ENCODE assay signal across 8 cellular contexts in the genomic region with DNA sequence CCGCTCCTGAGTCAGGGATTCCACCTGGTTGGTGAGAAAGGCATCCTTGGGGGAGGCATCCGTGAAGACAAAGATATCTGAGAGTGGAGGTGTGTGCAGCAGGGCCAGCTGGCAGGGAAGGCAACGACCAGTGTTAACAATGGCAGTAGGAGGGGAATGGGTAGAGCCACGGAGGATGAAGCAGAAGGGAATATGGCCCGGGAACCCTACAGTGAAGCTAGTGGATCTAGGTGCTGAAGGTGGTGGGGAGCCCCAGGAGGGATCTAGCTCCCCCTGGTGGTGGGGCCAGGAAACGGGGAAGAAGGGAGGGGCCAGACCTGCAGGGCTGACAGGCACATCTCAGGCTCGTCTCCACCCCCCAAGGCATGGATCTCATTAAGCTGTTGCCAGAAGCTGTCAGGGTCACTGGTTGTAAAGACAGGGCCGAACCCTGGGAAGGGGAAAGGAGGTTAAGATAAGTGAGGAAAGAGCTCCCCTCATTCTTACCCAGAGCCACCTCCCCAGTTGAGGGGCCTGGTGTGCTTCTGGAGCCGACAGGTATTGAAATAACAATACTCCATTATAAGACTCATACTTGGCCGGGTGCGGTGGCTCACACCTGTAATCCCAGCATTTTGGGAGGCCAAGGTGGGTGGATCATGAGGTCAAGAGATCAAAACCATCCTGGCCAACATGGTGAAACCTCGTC. TPM values are rescaled to one million over a fixed set of nuclear protein-coding genes. Genes with fewer than 3 reads are reported as not detected.
DNase-seq lines count a peak whose midpoint lies in the region; ATAC-seq, FAIRE-seq and TF ChIP-seq lines count a peak whose summit lies in the region.

No MANE protein-coding gene starts in this region.

- no peaks in the 10 kb centered on the region for H3K27me3 Mint-ChIP-seq in stimulated activated naive B cell treated with anti-CD40 and anti-IgM and Interleukin-4, amounts not matched to agents 10 μg/mL and 1 μg/mL and 100 μg/mL, for 72 hours

- H3K4me3 Mint-ChIP-seq in stimulated activated naive B cell treated with anti-CD40 and anti-IgM and Interleukin-4, amounts not matched to agents 10 μg/mL and 1 μg/mL and 100 μg/mL, for 72 hours: no peak overlapping the region

- no peak overlapping the region for H3K4me3 ChIP-seq in A549

- FAIRE-seq in A549 (lab: Jason Lieb, UNC): no peak

- peaks cover under 1% of the 10 kb centered on the region; the same call in 2 of the 3 replicates for H3K4me1 ChIP-seq in A549

- TF ChIP-seq RAD21 in A549 (conservative IDR thresholded peaks at IDR 0.05 in 1 of 2, IDR thresholded peaks at IDR 0.05 in 1 of 2): peak; percentile 51 to 61

- no peak overlapping the region for H3K4me2 ChIP-seq in A549

- peak; percentile 82 to 84 for ATAC-seq in A549
- peak; percentile 86 to 88 for ATAC-seq in stimulated activated naive B cell treated with anti-CD40 and anti-IgM and Interleukin-4, amounts not matched to agents 10 μg/mL and 1 μg/mL and 100 μg/mL, for 72 hours (replicated peaks)
- ATAC-seq in GM21576 (IDR thresholded peaks at IDR 0.05; ENCODE audit: unreplicated experiment): no peak

- TF ChIP-seq EP300 in A549 (IDR thresholded peaks at IDR 0.05): no peak

- no peak overlapping the region for H3K27ac ChIP-seq in A549

- no peaks in the 10 kb centered on the region for H3K9me3 Mint-ChIP-seq in stimulated activated naive B cell treated with anti-CD40 and anti-IgM and Interleukin-4, amounts not matched to agents 10 μg/mL and 1 μg/mL and 100 μg/mL, for 72 hours

- POLR2A ChIA-PET in A549 (lab: Yijun Ruan, JAX): interaction anchor here (0.9 kb wide), 1 partner anchor 109 kb away, joined by 3 read pairs; a partner anchor contains a TSS

- peak; percentile 54 for TF ChIP-seq CTCF in A549 (IDR thresholded peaks at IDR 0.05)

- H3K9me3 ChIP-seq in A549: no peaks in the 10 kb centered on the region

- WGBS in A549 (ENCODE audit: missing lambda C conversion rate): 51% methylated on average over 12 of the region's 12 CpGs

- peak; percentile 68 to 81 for DNase-seq in A549 (ENCODE audit: low read depth in 1 of 2, low spot score in 1 of 2)
- peak; percentile 87 for DNase-seq in GM19238 (ENCODE audit: insufficient read length, low spot score)
- DNase-seq in NCI-H748 treated with DMSO at 0.1 percent for 48 hours (lab: John Stamatoyannopoulos, UW): peak; percentile 63
- DNase-seq in activated CD4-positive, alpha-beta T cell treated with anti-CD3 and anti-CD28 coated beads, Interleukin-2, amount 50 U/mL, for 4 hours: peak; percentile 76 to 79
- DNase-seq in effector CD4-positive, alpha-beta T cell: peak; percentile 73
- peak; percentile 79 for DNase-seq in mucosa of gallbladder (ENCODE audit: low spot score)
- peak; percentile 55 for DNase-seq in stimulated activated naive B cell treated with anti-CD40 and anti-IgM and Interleukin-4, amounts not matched to agents 10 μg/mL and 1 μg/mL and 100 μg/mL, for 72 hours

- H3K27ac Mint-ChIP-seq in stimulated activated naive B cell treated with anti-CD40 and anti-IgM and Interleukin-4, amounts not matched to agents 10 μg/mL and 1 μg/mL and 100 μg/mL, for 72 hours: peak overlapping the region; percentile 17

- H3K36me3 Mint-ChIP-seq in stimulated activated naive B cell treated with anti-CD40 and anti-IgM and Interleukin-4, amounts not matched to agents 10 μg/mL and 1 μg/mL and 100 μg/mL, for 72 hours: peaks cover 8 to 15% of the 10 kb centered on the region in 2 donors

- peaks cover 14 to 18% of the 10 kb centered on the region in 2 donors for H3K4me1 Mint-ChIP-seq in stimulated activated naive B cell treated with anti-CD40 and anti-IgM and Interleukin-4, amounts not matched to agents 10 μg/mL and 1 μg/mL and 100 μg/mL, for 72 hours

- CTCF ChIA-PET in A549 (lab: Yijun Ruan, JAX): interaction anchor here (0.6 to 5.5 kb wide), 34 partner anchors 8 to 91 kb away, joined by 3 to 36 read pairs (median 4); a partner anchor contains a TSS

- TF ChIP-seq POLR2A in A549 (IDR thresholded peaks at IDR 0.05; ENCODE audit: low read length): no peak

TF ChIP-seq in A549, 52 proteins besides CTCF, POLR2A, EP300 and RAD21:
- no peak for TF ChIP-seq FOSL2 (IDR thresholded peaks at IDR 0.05)
- TF ChIP-seq FOSL2 (CRISPR knock-in tag; IDR thresholded peaks at IDR 0.05): no peak
- TF ChIP-seq SMC3 (IDR thresholded peaks at IDR 0.05): peak; percentile 62

RNA-seq across cellular contexts. Expression of a gene that starts 7.3 kb away (rescaled TPM):
- polyA plus RNA-seq in A549 (2011; rRNA removed): 1.1 TPM in 2 replicates
- polyA plus RNA-seq in A549 (2012; cell fraction: cytosol; rRNA removed): 0.59 and 1.1 TPM in 2 replicates
- 2.5 and 2.8 TPM in 2 replicates for polyA plus RNA-seq in A549 (2012; cell fraction: nucleus; rRNA removed)
- polyA plus RNA-seq in A549 (2017; fragmentation: RNase III; extraction: RNeasy Plus Mini Kit Qiagen cat#74134 plus additional on column Dnase treatment): 0.95 to 1.1 TPM (median 0.98 TPM) in 3 replicates
- 1.1 and 1.3 TPM in 2 replicates for polyA minus RNA-seq in A549 (2011; rRNA and poly(A)+ RNA removed)
- total RNA-seq in mucosa of gallbladder: 18.5 TPM

RNA-seq across cellular contexts. Expression of a gene that starts 7.4 kb away (rescaled TPM):
- 3.3 and 6.9 TPM in 2 replicates for polyA plus RNA-seq in A549 (2011; rRNA removed)
- polyA plus RNA-seq in A549 (2012; cell fraction: cytosol; rRNA removed): 4.8 and 5.5 TPM in 2 replicates
- 77.0 and 87.7 TPM in 2 replicates for polyA plus RNA-seq in A549 (2012; cell fraction: nucleus; rRNA removed)
- polyA plus RNA-seq in A549 (2017; fragmentation: RNase III; extraction: RNeasy Plus Mini Kit Qiagen cat#74134 plus additional on column Dnase treatment): 5.8 to 7.5 TPM (median 7.1 TPM) in 3 replicates
- 0.50 and 1.7 TPM in 2 replicates for polyA minus RNA-seq in A549 (2011; rRNA and poly(A)+ RNA removed)
- total RNA-seq in mucosa of gallbladder: 2.7 TPM

RNA-seq across cellular contexts. Expression of a gene that starts 25.7 kb away (rescaled TPM):
- 17.7 and 24.7 TPM in 2 replicates for polyA plus RNA-seq in A549 (2011; rRNA removed)
- 30.2 and 37.0 TPM in 2 replicates for polyA plus RNA-seq in A549 (2012; cell fraction: cytosol; rRNA removed)
- 141 and 146 TPM in 2 replicates for polyA plus RNA-seq in A549 (2012; cell fraction: nucleus; rRNA removed)
- 57.2 to 58.4 TPM (median 58.3 TPM) in 3 replicates for polyA plus RNA-seq in A549 (2017; fragmentation: RNase III; extraction: RNeasy Plus Mini Kit Qiagen cat#74134 plus additional on column Dnase treatment)
- polyA minus RNA-seq in A549 (2011; rRNA and poly(A)+ RNA removed): 74.6 and 88.9 TPM in 2 replicates
- total RNA-seq in mucosa of gallbladder: 49.7 TPM

RNA-seq across cellular contexts. Expression of a gene that starts 30.0 kb away (rescaled TPM):
- 36.5 and 42.6 TPM in 2 replicates for polyA plus RNA-seq in A549 (2011; rRNA removed)
- polyA plus RNA-seq in A549 (2012; cell fraction: cytosol; rRNA removed): 24.2 and 25.0 TPM in 2 replicates
- polyA plus RNA-seq in A549 (2012; cell fraction: nucleus; rRNA removed): 194 and 283 TPM in 2 replicates
- polyA plus RNA-seq in A549 (2017; fragmentation: RNase III; extraction: RNeasy Plus Mini Kit Qiagen cat#74134 plus additional on column Dnase treatment): 17.1 to 18.8 TPM (median 17.4 TPM) in 3 replicates
- 37.9 and 48.0 TPM in 2 replicates for polyA minus RNA-seq in A549 (2011; rRNA and poly(A)+ RNA removed)
- 19.7 TPM for total RNA-seq in mucosa of gallbladder

RNA-seq across cellular contexts. Expression of a gene that starts 33.5 kb away (rescaled TPM):
- 346 and 397 TPM in 2 replicates for polyA plus RNA-seq in A549 (2011; rRNA removed)
- polyA plus RNA-seq in A549 (2012; cell fraction: cytosol; rRNA removed): 342 and 358 TPM in 2 replicates
- polyA plus RNA-seq in A549 (2012; cell fraction: nucleus; rRNA removed): 234 and 248 TPM in 2 replicates
- polyA plus RNA-seq in A549 (2017; fragmentation: RNase III; extraction: RNeasy Plus Mini Kit Qiagen cat#74134 plus additional on column Dnase treatment): 249 to 283 TPM (median 251 TPM) in 3 replicates
- polyA minus RNA-seq in A549 (2011; rRNA and poly(A)+ RNA removed): 270 and 354 TPM in 2 replicates
- 394 TPM for total RNA-seq in mucosa of gallbladder
